8 cellular contexts compared by ENCODE assay signal in the genomic region with DNA sequence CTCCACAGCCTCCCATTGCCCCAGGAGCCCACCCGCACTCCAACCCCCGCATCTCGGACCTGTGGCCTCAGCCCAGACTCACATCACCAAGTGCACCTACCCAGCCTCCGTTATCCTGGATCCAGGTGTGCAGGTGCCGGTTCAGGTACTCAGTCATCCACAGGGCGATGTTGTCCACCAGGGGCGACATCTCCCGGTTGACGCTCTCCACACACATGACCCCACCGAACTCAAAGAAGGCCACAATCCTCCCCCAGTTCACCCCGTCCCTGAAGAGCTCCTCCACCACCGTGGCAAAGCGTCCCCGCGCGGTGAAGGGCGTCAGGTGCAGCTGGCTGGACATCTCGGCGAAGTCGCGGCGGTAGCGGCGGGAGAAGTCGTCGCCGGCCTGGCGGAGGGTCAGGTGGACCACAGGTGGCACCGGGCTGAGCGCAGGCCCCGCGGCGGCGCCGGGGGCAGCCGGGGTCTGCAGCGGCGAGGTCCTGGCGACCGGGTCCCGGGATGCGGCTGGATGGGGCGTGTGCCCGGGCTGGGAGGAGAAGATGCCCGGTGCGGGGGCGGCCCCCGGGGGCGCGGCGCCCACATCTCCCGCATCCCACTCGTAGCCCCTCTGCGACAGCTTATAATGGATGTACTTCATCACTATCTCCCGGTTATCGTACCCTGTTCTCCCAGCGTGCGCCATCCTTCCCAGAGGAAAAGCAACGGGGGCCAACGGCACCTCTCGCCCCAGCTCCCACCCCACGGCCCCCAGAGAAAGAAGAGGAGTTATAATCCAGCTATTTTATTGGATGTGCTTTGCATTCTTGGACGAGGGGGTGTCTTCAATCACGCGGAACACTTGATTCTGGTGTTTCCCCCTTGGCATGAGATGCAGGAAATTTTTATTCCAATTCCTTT. TPM values are rescaled to one million over a fixed set of nuclear protein-coding genes. Genes with fewer than 3 reads are reported as not detected.
DNase-seq lines count a peak whose midpoint lies in the region; ATAC-seq, FAIRE-seq and TF ChIP-seq lines count a peak whose summit lies in the region.

No MANE protein-coding gene starts in this region.

- H3K27ac ChIP-seq in MM.1S (ENCODE audit: low read length) (peak overlapping the region; percentile 85; the same call in 1 of the 2 replicates), kidney (ENCODE audit: low read depth in 2 of 2, low read length in 2 of 2) (peak overlapping the region; percentile 25 to 76)

- H3K4me1 ChIP-seq in MM.1S (ENCODE audit: low read length) (peaks cover 19% of the 10 kb centered on the region), kidney (ENCODE audit: control insufficient read depth in 1 of 2, insufficient read depth in 1 of 2, low read depth in 1 of 2, low read length in 2 of 2) (peaks cover 12 to 14% of the 10 kb centered on the region in 2 donors)

- peak overlapping the region; percentile 80 to 96 (median 95) for H3K27ac Mint-ChIP-seq in brain

- 0 out of 2 replicates have a peak overlapping the region, but pooled peaks have one; percentile 7 for H2AFZ ChIP-seq in MM.1S (ENCODE audit: low read length)

- peaks cover 19% of the 10 kb centered on the region for H3K27me3 Mint-ChIP-seq in brain

- H3K9me2 ChIP-seq in MM.1S (replicated peaks; ENCODE audit: insufficient read depth, low read length), result no peaks in the 10 kb centered on the region

- peak overlapping the region; percentile 83 for H3K4me2 ChIP-seq in MM.1S (ENCODE audit: low read depth, low read length)

- peak overlapping the region; percentile 95 to 97 (median 97) for H3K4me3 Mint-ChIP-seq in brain

- DNase-seq in MM.1S, result peak; percentile 95
- peak; percentile 75 for DNase-seq in T-helper 22 cell (ENCODE audit: low read depth)
- peak; percentile 93 for DNase-seq in kidney
- peak; percentile 72 to 74 for DNase-seq in stimulated activated CD4-positive, alpha-beta T cell treated with anti-CD3 and anti-CD28 coated beads, Interleukin-1b, Interleukin-23, amount 100 ng/mL, for 4 hours (ENCODE audit: low read depth in 2 of 2)
- DNase-seq in foreskin melanocyte, result no peak

- peaks cover 22% of the 10 kb centered on the region for H3F3A ChIP-seq in MM.1S (ENCODE audit: insufficient read depth, low read length)

- intact Hi-C loops in kidney (cut with DNase I), result no loop called here

- ATAC-seq in GM21576 (IDR thresholded peaks at IDR 0.05; ENCODE audit: unreplicated experiment), result peak; percentile 44

- H3K27me3 ChIP-seq in MM.1S (replicated peaks; ENCODE audit: insufficient read depth, low read length), result no peaks in the 10 kb centered on the region

- H3K36me3 ChIP-seq in MM.1S (replicated peaks; ENCODE audit: insufficient read depth, low read length), result 0 out of 2 replicates have a peak, but pooled peaks cover 3% of the 10 kb centered on the region
- no peaks in the 10 kb centered on the region for H3K36me3 ChIP-seq in kidney (ENCODE audit: control insufficient read depth in 1 of 2, insufficient read depth in 2 of 2, low read length in 2 of 2)

- H3K9ac ChIP-seq in MM.1S (ENCODE audit: low read length) (peak overlapping the region; percentile 95), kidney (ENCODE audit: low read length in 2 of 2) (peak overlapping the region; percentile 19 to 76)

- H3K4me3 ChIP-seq in MM.1S (ENCODE audit: low read length), result peak overlapping the region; percentile 93
- peak overlapping the region; percentile 53 to 86 for H3K4me3 ChIP-seq in kidney (ENCODE audit: low read length in 2 of 2)

- H3K4me1 Mint-ChIP-seq in brain, result peaks cover 77% of the 10 kb centered on the region

- FAIRE-seq in G401.6 (lab: Jason Lieb, UNC) (peak; percentile 17), kidney (lab: Jason Lieb, UNC) (no peak)

- peak; percentile 97 for TF ChIP-seq CTCF in MM.1S (IDR thresholded peaks at IDR 0.05; ENCODE audit: low read length)
- TF ChIP-seq CTCF in brain (conservative IDR thresholded peaks at IDR 0.05), result peak; percentile 55 to 71
- TF ChIP-seq CTCF in kidney (IDR thresholded peaks at IDR 0.05; ENCODE audit: borderline replicate concordance, extremely low read depth, insufficient read depth), result peak; percentile 71

- peaks cover 0 to 6% (median 0%) of the 10 kb centered on the region in 5 experiments for H3K9me3 Mint-ChIP-seq in brain

- H3K9me3 ChIP-seq in MM.1S (replicated peaks; ENCODE audit: insufficient read depth, low read length) (no peaks in the 10 kb centered on the region), kidney (ENCODE audit: control insufficient read depth in 1 of 2, low read length in 2 of 2) (no peaks in the 10 kb centered on the region)

- H4K20me1 ChIP-seq in MM.1S (ENCODE audit: insufficient read depth, low read length), result no peaks in the 10 kb centered on the region

- peaks cover 64% of the 10 kb centered on the region for H3K79me2 ChIP-seq in MM.1S (ENCODE audit: low read length)

- no peaks in the 10 kb centered on the region for H3K36me3 Mint-ChIP-seq in brain

RNA-seq across cellular contexts. Expression of gene BCL2, which starts 1.3 kb away (rescaled TPM):
- polyA plus RNA-seq in brain (ENCODE audit: insufficient read depth, low read depth, low replicate concordance), result 8.0 TPM
- 39.2 TPM for total RNA-seq in kidney
- polyA plus RNA-seq in kidney (ENCODE audit: insufficient read depth, low read depth, low replicate concordance), result 6.0 TPM

RNA-seq across cellular contexts. Expression of gene KDSR, which starts 48.8 kb away (rescaled TPM):
- polyA plus RNA-seq in brain (ENCODE audit: insufficient read depth, low read depth, low replicate concordance) (36.3 TPM), kidney (ENCODE audit: insufficient read depth, low read depth, low replicate concordance) (22.5 TPM)
- 73.5 TPM for total RNA-seq in kidney
